Comparison of ENCODE assay signal across 25 cellular contexts in the genomic region with DNA sequence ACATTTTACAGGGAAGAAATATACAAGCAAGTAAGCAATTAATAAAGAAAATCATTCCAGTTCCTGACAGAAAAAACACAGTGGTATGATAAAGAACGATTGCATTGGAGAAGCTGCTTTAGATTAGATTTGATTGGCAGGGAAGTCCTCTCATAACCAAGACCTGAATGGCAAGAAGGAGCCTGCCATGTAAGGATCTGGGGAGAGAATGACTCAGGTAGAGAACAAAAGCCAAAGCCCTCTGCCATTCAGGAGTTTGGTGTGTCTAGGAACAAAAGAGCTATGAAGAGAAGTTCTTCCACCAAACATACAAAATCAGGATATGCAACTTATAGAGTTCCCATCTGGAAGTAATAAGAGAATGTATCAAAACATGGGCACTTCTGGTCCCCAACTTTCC. TPM values are rescaled to one million over a fixed set of nuclear protein-coding genes. Genes with fewer than 3 reads are reported as not detected.
DNase-seq lines count a peak whose midpoint lies in the region; ATAC-seq and TF ChIP-seq lines count a peak whose summit lies in the region.
"Had no signal": no experiment of that assay in that cellular context is flagged by ENCODE, and none has a peak within 500 bp of the region (broad histone marks: within the 10 kb centered on the region; RNA-seq: fewer than 3 reads in every experiment).

No MANE protein-coding gene starts in this region.

- ATAC-seq in CD4-positive, alpha-beta T cell (ENCODE audit: poor library complexity), result no peak
- ATAC-seq in HG02610 (IDR thresholded peaks at IDR 0.05; ENCODE audit: unreplicated experiment), result no peak
- ATAC-seq: GM12878, K562 had no signal

- H3K4me1 ChIP-seq in thymus (ENCODE audit: control insufficient read depth, insufficient read depth, low read length), result no peaks in the 10 kb centered on the region
- no peaks in the 10 kb centered on the region for H3K4me1 ChIP-seq in breast epithelium
- peaks cover 6% of the 10 kb centered on the region for H3K4me1 ChIP-seq in prostate gland (replicated peaks)
- H3K4me1 ChIP-seq: BLaER1 had no signal

- 92% methylated on average over 1 of the region's 1 CpG for WGBS in thymus
- WGBS in prostate gland, result 38% methylated on average over 1 of the region's 1 CpG

- peak overlapping the region; percentile 20 for H3K27ac Mint-ChIP-seq in CD4-positive, alpha-beta T cell

- H3K36me3 Mint-ChIP-seq in CD4-positive, alpha-beta T cell (ENCODE audit: low read depth), result peaks cover 88% of the 10 kb centered on the region
- H3K36me3 Mint-ChIP-seq: CD14-positive monocyte had no signal

- no peak for TF ChIP-seq CTCF in CD4-positive, alpha-beta T cell (IDR thresholded peaks at IDR 0.05)
- no peak for TF ChIP-seq CTCF in epithelial cell of esophagus (IDR thresholded peaks at IDR 0.05; ENCODE audit: insufficient read depth, low read depth, low read length, missing control alignments)
- TF ChIP-seq CTCF in breast epithelium (IDR thresholded peaks at IDR 0.05), result no peak
- TF ChIP-seq CTCF in prostate gland (IDR thresholded peaks at IDR 0.05), result no peak

- TF ChIP-seq POLR2A in breast epithelium (IDR thresholded peaks at IDR 0.05) (no peak), prostate gland (IDR thresholded peaks at IDR 0.05) (no peak)

- H3K4me3 Mint-ChIP-seq in CD4-positive, alpha-beta T cell, result no peak overlapping the region
- H3K4me3 Mint-ChIP-seq: CD14-positive monocyte; CD8-positive, alpha-beta memory T cell had no signal

- H3K4me1 Mint-ChIP-seq in CD4-positive, alpha-beta T cell (ENCODE audit: low read depth), result peaks cover 20% of the 10 kb centered on the region
- H3K4me1 Mint-ChIP-seq: CD14-positive monocyte; CD8-positive, alpha-beta memory T cell had no signal

- CTCF ChIA-PET in CD4-positive, alpha-beta T cell (lab: Charles Lee), result no interaction called here

- no peaks in the 10 kb centered on the region for H3K9me3 ChIP-seq in CD4-positive, alpha-beta T cell (ENCODE audit: control insufficient read depth, low read length)
- H3K9me3 ChIP-seq in thymus (ENCODE audit: control insufficient read depth) (no peaks in the 10 kb centered on the region), breast epithelium (no peaks in the 10 kb centered on the region), prostate gland (no peaks in the 10 kb centered on the region)
- H3K9me3 ChIP-seq: BLaER1, HAP-1 had no signal

- intact Hi-C loops in CD4-positive, alpha-beta T cell (cut with DNase I, micrococcal nuclease), result no loop called here
- intact Hi-C loops in breast epithelium (cut with DNase I; ENCODE audit: low total_unique reads) (no loop called here), prostate gland (cut with DNase I) (no loop called here)

- DNase-seq in CD4-positive, alpha-beta T cell, result no peak
- peak; percentile 21 for DNase-seq in HPDE6-E6E7 (ENCODE audit: extremely low spot score)
- DNase-seq in epithelial cell of esophagus (ENCODE audit: low read depth), result peak; percentile 74
- no peak for DNase-seq in breast epithelium (ENCODE audit: low spot score in 2 of 2)
- DNase-seq in prostate gland (ENCODE audit: low spot score), result no peak
- DNase-seq: 8988T; CD8-positive, alpha-beta memory T cell; COR-L47; DMS 273 treated with DMSO at 0.1 percent for 48 hours; DMS53; DND-41; EL; IMR-90 had no signal

- H3K36me3 ChIP-seq in thymus (ENCODE audit: control insufficient read depth, insufficient read depth) (no peaks in the 10 kb centered on the region), breast epithelium (no peaks in the 10 kb centered on the region), prostate gland (no peaks in the 10 kb centered on the region)
- H3K36me3 ChIP-seq: BLaER1, HAP-1 had no signal

- no peaks in the 10 kb centered on the region for H3K27me3 Mint-ChIP-seq in CD4-positive, alpha-beta T cell
- H3K27me3 Mint-ChIP-seq: CD8-positive, alpha-beta memory T cell had no signal

- H3K27me3 ChIP-seq in CD4-positive, alpha-beta T cell (ENCODE audit: control insufficient read depth, insufficient read depth, low read length), result no peaks in the 10 kb centered on the region
- no peaks in the 10 kb centered on the region for H3K27me3 ChIP-seq in thymus (ENCODE audit: control insufficient read depth, insufficient read depth)
- H3K27me3 ChIP-seq in breast epithelium, result no peaks in the 10 kb centered on the region
- no peaks in the 10 kb centered on the region for H3K27me3 ChIP-seq in prostate gland (replicated peaks; ENCODE audit: insufficient read depth)
- H3K27me3 ChIP-seq: BLaER1 had no signal

- no peak overlapping the region for H3K27ac ChIP-seq in CD4-positive, alpha-beta T cell (ENCODE audit: low read depth, low read length)
- H3K27ac ChIP-seq in thymus (ENCODE audit: low read depth), result no peak overlapping the region
- H3K27ac ChIP-seq in breast epithelium, result no peak overlapping the region
- H3K27ac ChIP-seq in prostate gland, result no peak overlapping the region
- H3K27ac ChIP-seq: BLaER1, HL-60 had no signal

- POLR2A ChIA-PET in CD4-positive, alpha-beta T cell (lab: Charles Lee), result no interaction called here

- H3K4me3 ChIP-seq in epithelial cell of esophagus (ENCODE audit: low read length) (no peak overlapping the region), thymus (ENCODE audit: low read length) (peak overlapping the region; percentile 28), breast epithelium (no peak overlapping the region), prostate gland (no peak overlapping the region)
- H3K4me3 ChIP-seq: BLaER1, GM12878, HAP-1, K562 had no signal

- H3K9me3 Mint-ChIP-seq in CD4-positive, alpha-beta T cell, result no peaks in the 10 kb centered on the region
- H3K9me3 Mint-ChIP-seq: CD14-positive monocyte; CD8-positive, alpha-beta memory T cell had no signal

RNA-seq across cellular contexts. Expression of a gene that starts 57.6 kb away (rescaled TPM):
- 10 to 100 TPM; 28.8 to 37.3 TPM for total RNA-seq in CD4-positive, alpha-beta T cell
- polyA plus RNA-seq in thymus, result 12.6 TPM
- total RNA-seq in breast epithelium, result 10 to 100 TPM in 2 of 3 donors, 1 to 10 TPM in 1; 3.8 to 95.0 (median 52.8) TPM
- 10 to 100 TPM; 19.9 to 31.2 TPM for total RNA-seq in prostate gland
- total RNA-seq: A673, G401, H4, IMR-90, K562 had no signal
- polyA plus RNA-seq: AG04450, IMR-90, K562 had no signal

Comparison
In these comparisons a context has a peak if more than half of its experiments do, and no peak if none do; other contexts are left out.
1. DNase-seq: peak in HPDE6-E6E7 (single experiment) and epithelial cell of esophagus (single experiment); none in CD4-positive, alpha-beta T cell (0 of 10), breast epithelium (0 of 2) and prostate gland (single experiment).